In the genomic region with DNA sequence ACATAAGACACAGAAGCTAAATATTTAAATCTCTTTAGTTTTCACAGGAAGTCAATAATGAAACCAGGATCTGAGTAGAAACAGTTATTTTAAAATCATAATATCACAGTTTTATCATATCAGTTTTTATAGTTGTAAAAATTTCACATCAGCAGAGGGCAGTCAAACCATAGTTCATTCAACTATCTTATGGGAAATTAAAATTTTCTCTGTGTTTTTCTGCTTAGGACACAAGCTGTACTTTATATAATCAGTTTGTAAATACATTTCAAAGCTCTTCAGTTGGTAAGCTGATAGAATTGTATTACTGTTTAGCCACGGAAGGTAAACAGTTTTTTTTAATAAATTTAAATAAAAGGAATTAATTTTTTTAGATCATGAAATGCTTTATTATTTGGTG, we compare ENCODE assay signal across 11 cellular contexts.
DNase-seq lines count a peak whose midpoint lies in the region; ATAC-seq and TF ChIP-seq lines count a peak whose summit lies in the region.
"Had no signal": no experiment of that assay in that cellular context is flagged by ENCODE, and none has a peak within 500 bp of the region (broad histone marks: within the 10 kb centered on the region; RNA-seq: fewer than 3 reads in every experiment).

No MANE protein-coding gene starts in this region.

- H3K36me3 Mint-ChIP-seq in endodermal cell (ENCODE audit: low read depth) (peaks cover 3% of the 10 kb centered on the region), naive B cell (peaks cover 6% of the 10 kb centered on the region in 2 donors)

- H3K27ac ChIP-seq in OCI-LY3 (ENCODE audit: low read length) (no peak overlapping the region), endodermal cell (ENCODE audit: low read depth, low read length) (no peak overlapping the region), Karpas-422 (ENCODE audit: low read length) (no peak overlapping the region)

- H3K79me2 ChIP-seq in OCI-LY3 (ENCODE audit: low read length) (no peaks in the 10 kb centered on the region), Karpas-422 (ENCODE audit: low read length) (no peaks in the 10 kb centered on the region)

- H3K27me3 ChIP-seq in OCI-LY3 (ENCODE audit: low read depth, low read length) (no peaks in the 10 kb centered on the region), endodermal cell (ENCODE audit: control insufficient read depth, insufficient read depth, low read length, poor library complexity, severe bottlenecking) (no peaks in the 10 kb centered on the region), Karpas-422 (ENCODE audit: low read length) (no peaks in the 10 kb centered on the region)

- no peak overlapping the region for H3K4me2 ChIP-seq in OCI-LY3 (ENCODE audit: low read length)
- no peak overlapping the region for H3K4me2 ChIP-seq in Karpas-422 (ENCODE audit: low read depth, low read length, poor library complexity, severe bottlenecking)

- H3K4me1 Mint-ChIP-seq in endodermal cell = peaks cover 4% of the 10 kb centered on the region
- no peaks in the 10 kb centered on the region for H3K4me1 Mint-ChIP-seq in naive B cell
- H3K4me1 Mint-ChIP-seq: IgD-negative memory B cell had no signal

- H3K9me3 Mint-ChIP-seq in endodermal cell = peaks cover 3% of the 10 kb centered on the region
- H3K9me3 Mint-ChIP-seq in naive B cell = no peaks in the 10 kb centered on the region
- H3K9me3 Mint-ChIP-seq: IgD-negative memory B cell had no signal

- DNase-seq in EH (ENCODE audit: low read depth) (peak; percentile 33), endodermal cell (no peak), naive B cell (peak; percentile 2), Karpas-422 (no peak), NCI-H2171 treated with DMSO at 0.1 percent for 48 hours (lab: John Stamatoyannopoulos, UW) (no peak)
- DNase-seq: activated naive CD4-positive, alpha-beta T cell; T-helper 2 cell had no signal

- H3K4me1 ChIP-seq in OCI-LY3 (ENCODE audit: low read length) (no peaks in the 10 kb centered on the region), endodermal cell (ENCODE audit: control insufficient read depth, insufficient read depth, low read length) (peaks cover 7% of the 10 kb centered on the region), Karpas-422 (ENCODE audit: low read length) (no peaks in the 10 kb centered on the region)

- no peaks in the 10 kb centered on the region for H3K9me2 ChIP-seq in Karpas-422 (replicated peaks; ENCODE audit: insufficient read depth, low read length)

- H2AFZ ChIP-seq in OCI-LY3 (ENCODE audit: low read depth, low read length) (no peak overlapping the region), Karpas-422 (ENCODE audit: low read length) (no peak overlapping the region)

- H4K20me1 ChIP-seq in OCI-LY3 (ENCODE audit: insufficient read depth, low read length) = no peaks in the 10 kb centered on the region
- H4K20me1 ChIP-seq in Karpas-422 (ENCODE audit: insufficient read depth, low read depth, low read length) = no peaks in the 10 kb centered on the region

- H3K27ac Mint-ChIP-seq in endodermal cell (no peak overlapping the region), naive B cell (no peak overlapping the region)

- H3K9me3 ChIP-seq in OCI-LY3 (ENCODE audit: insufficient read depth, low read length) (no peaks in the 10 kb centered on the region), endodermal cell (ENCODE audit: control insufficient read depth, low read length) (no peaks in the 10 kb centered on the region), Karpas-422 (ENCODE audit: low read length) (no peaks in the 10 kb centered on the region)

- ATAC-seq in naive B cell (ENCODE audit: low read depth in 2 of 2) = no peak
- no peak for ATAC-seq in GM21447 (IDR thresholded peaks at IDR 0.05; ENCODE audit: unreplicated experiment)
- ATAC-seq in HG03442 (IDR thresholded peaks at IDR 0.05; ENCODE audit: unreplicated experiment) = no peak

- no peaks in the 10 kb centered on the region for H3K27me3 Mint-ChIP-seq in endodermal cell (ENCODE audit: insufficient read depth)
- no peaks in the 10 kb centered on the region for H3K27me3 Mint-ChIP-seq in naive B cell
- H3K27me3 Mint-ChIP-seq: IgD-negative memory B cell had no signal

- H3K36me3 ChIP-seq in OCI-LY3 (replicated peaks; ENCODE audit: low read depth, low read length) (no peaks in the 10 kb centered on the region), endodermal cell (ENCODE audit: control insufficient read depth, insufficient read depth, low read length) (no peaks in the 10 kb centered on the region), Karpas-422 (ENCODE audit: insufficient read depth, low read length) (no peaks in the 10 kb centered on the region)

- H3K9ac ChIP-seq in OCI-LY3 (ENCODE audit: low read length) (no peak overlapping the region), endodermal cell (ENCODE audit: extremely low read depth, low read length, poor library complexity, severe bottlenecking) (no peak overlapping the region), Karpas-422 (ENCODE audit: low read length) (no peak overlapping the region)

- H3K4me3 Mint-ChIP-seq in endodermal cell (no peak overlapping the region), naive B cell (no peak overlapping the region)
- H3K4me3 Mint-ChIP-seq: IgD-negative memory B cell had no signal

- H3K4me3 ChIP-seq in OCI-LY3 (ENCODE audit: low read length) (no peak overlapping the region), endodermal cell (ENCODE audit: low read length) (no peak overlapping the region), Karpas-422 (ENCODE audit: low read length) (no peak overlapping the region)

- WGBS in endodermal cell (ENCODE audit: insufficient coverage in 1 of 2, insufficient read length in 1 of 2), 2 experiments = 100% methylated on average over 1 of the region's 1 CpG; no CpG with 5 or more reads in 1 of the 2 experiments

- TF ChIP-seq CTCF in OCI-LY3 (IDR thresholded peaks at IDR 0.05; ENCODE audit: low read depth, low read length) (peak; percentile 52), endodermal cell (conservative IDR thresholded peaks at IDR 0.05) (peak; percentile 61)

Comparison
In these comparisons a context has a peak if more than half of its experiments do, and no peak if none do; other contexts are left out.
1. DNase-seq: peak in EH (single experiment) and naive B cell (single experiment); none in endodermal cell (single experiment), Karpas-422 (single experiment) and NCI-H2171 treated with DMSO at 0.1 percent for 48 hours (single experiment).